In genomic region chr6:166341915-166342292, GRCh38 we compare ENCODE assay signal across 7 cellular contexts. TPM values are rescaled to one million over a fixed set of nuclear protein-coding genes. Genes with fewer than 3 reads are reported as not detected.
DNase-seq lines count a peak whose midpoint lies in the region; ATAC-seq, FAIRE-seq and TF ChIP-seq lines count a peak whose summit lies in the region.

No MANE protein-coding gene starts in this region.

- H3K4me2 ChIP-seq in GM23338 (peak overlapping the region; percentile 100), SK-N-SH (peak overlapping the region; percentile 85), endothelial cell of umbilical vein (ENCODE audit: insufficient read depth, low read length) (peak overlapping the region; percentile 96), neural cell (ENCODE audit: low read length) (peak overlapping the region; percentile 70)

- CTCF ChIA-PET in SK-N-SH (lab: Yijun Ruan, JAX), result interaction anchor here (0.5 to 1.8 kb wide), 5 partner anchors 11 to 348 kb away, joined by 3 to 6 read pairs (median 4); no protein-coding TSS in a partner anchor
- CTCF ChIA-PET in endothelial cell of umbilical vein (lab: Charles Lee), result interaction anchor here (0.6 to 2.2 kb wide), 3 partner anchors 19 to 536 kb away, joined by 3 to 16 read pairs (median 3); no protein-coding TSS in a partner anchor

- H3K9me2 ChIP-seq in GM23338 (ENCODE audit: insufficient read depth) (0 out of 2 replicates have a peak, but pooled peaks cover 3% of the 10 kb centered on the region), SK-N-SH (no peaks in the 10 kb centered on the region), neural cell (ENCODE audit: insufficient read depth, low read length) (no peaks in the 10 kb centered on the region)

- H3K9ac ChIP-seq in SK-N-SH (peak overlapping the region; percentile 90), endothelial cell of umbilical vein (replicated peaks; ENCODE audit: extremely low read depth, insufficient read depth, low read length) (peak overlapping the region; percentile 99), neural cell (ENCODE audit: low read length) (peak overlapping the region; percentile 87)

- H3K36me3 Mint-ChIP-seq in GM23338 (ENCODE audit: low read depth), result peaks cover 6% of the 10 kb centered on the region; the same call in 1 of the 3 replicates

- H4K20me1 ChIP-seq in GM23338 (replicated peaks; ENCODE audit: insufficient read depth) (peaks cover 39% of the 10 kb centered on the region), SK-N-SH (ENCODE audit: insufficient read depth) (peaks cover 37% of the 10 kb centered on the region), endothelial cell of umbilical vein (replicated peaks; ENCODE audit: control insufficient read depth, extremely low read depth, insufficient read depth, low read length) (no peaks in the 10 kb centered on the region), neural cell (ENCODE audit: insufficient read depth) (no peaks in the 10 kb centered on the region)

- TSS peak; percentile 69 for BruUV-seq in endothelial cell of umbilical vein (replicated peaks; lab: Mats Ljungman, UMichigan)

- H3K27me3 ChIP-seq in GM23338 (ENCODE audit: insufficient read depth) (no peaks in the 10 kb centered on the region), SK-N-SH (ENCODE audit: insufficient read depth) (no peaks in the 10 kb centered on the region), endothelial cell of umbilical vein (ENCODE audit: control insufficient read depth in 2 of 2, insufficient read depth in 2 of 2, low read length in 2 of 2) (peaks cover under 1 to 2% of the 10 kb centered on the region in 2 experiments), neural cell (ENCODE audit: insufficient read depth, low read depth, low read length) (no peaks in the 10 kb centered on the region)

- H3K4me3 Mint-ChIP-seq in GM23338, result peak overlapping the region; percentile 96

- H3K9me3 ChIP-seq in SK-N-SH, result no peaks in the 10 kb centered on the region
- no peaks in the 10 kb centered on the region for H3K9me3 ChIP-seq in endothelial cell of umbilical vein (replicated peaks; ENCODE audit: control insufficient read depth, insufficient read depth, low read length)
- H3K9me3 ChIP-seq in neural cell (ENCODE audit: low read length), result no peaks in the 10 kb centered on the region

- H3K27me3 Mint-ChIP-seq in GM23338 (ENCODE audit: insufficient read depth, low read depth, poor library complexity), result peaks cover 2% of the 10 kb centered on the region

- H3K79me2 ChIP-seq in GM23338 (replicated peaks; ENCODE audit: insufficient read depth) (peaks cover 62% of the 10 kb centered on the region), SK-N-SH (ENCODE audit: insufficient read depth) (peaks cover 59% of the 10 kb centered on the region), endothelial cell of umbilical vein (ENCODE audit: control insufficient read depth, insufficient read depth, low read length) (peaks cover 51% of the 10 kb centered on the region), neural cell (replicated peaks; ENCODE audit: insufficient read depth, low read length) (peaks cover 36% of the 10 kb centered on the region)

- H3K4me3 ChIP-seq in GM23338 (peak overlapping the region; percentile 100), SK-N-SH (ENCODE audit: low read depth in 2 of 2, low read length in 1 of 2) (peak overlapping the region; percentile 82 to 88), endothelial cell of umbilical vein (replicated peaks in 1 of 3; ENCODE audit: insufficient read depth in 1 of 3, low read depth in 1 of 3, low read length in 3 of 3) (peak overlapping the region; percentile 79 to 99 (median 93)), neural cell (ENCODE audit: low read length) (peak overlapping the region; percentile 80)

- TF ChIP-seq EP300 in SK-N-SH (IDR thresholded peaks at IDR 0.05; ENCODE audit: borderline replicate concordance in 1 of 2, low read depth in 1 of 2, low read length in 1 of 2) (no peak), neural cell (conservative IDR thresholded peaks at IDR 0.05; ENCODE audit: poor library complexity, severe bottlenecking) (no peak)

- no peak for TF ChIP-seq POLR2A in endothelial cell of umbilical vein (IDR thresholded peaks at IDR 0.05; ENCODE audit: low read depth, low read length)

- H3K4me1 Mint-ChIP-seq in GM23338, result peaks cover 18% of the 10 kb centered on the region

- H3K4me1 ChIP-seq in GM23338 (ENCODE audit: insufficient read depth), result peaks cover 21% of the 10 kb centered on the region
- peaks cover 4 to 19% of the 10 kb centered on the region in 2 experiments; a peak in 2 of 4 replicates for H3K4me1 ChIP-seq in SK-N-SH (ENCODE audit: control insufficient read depth in 1 of 2, insufficient read depth in 2 of 2, low read depth in 1 of 2, low read length in 1 of 2)
- peaks cover 13% of the 10 kb centered on the region for H3K4me1 ChIP-seq in endothelial cell of umbilical vein (ENCODE audit: control insufficient read depth, extremely low read depth, insufficient read depth, low read length)

- no peaks in the 10 kb centered on the region; the same call in 2 of the 3 replicates for H3K9me3 Mint-ChIP-seq in GM23338

- no peak for TF ChIP-seq CTCF in GM23338 (conservative IDR thresholded peaks at IDR 0.05; ENCODE audit: low read depth in 2 of 2)
- TF ChIP-seq CTCF in SK-N-SH (IDR thresholded peaks at IDR 0.05), result no peak
- no peak for TF ChIP-seq CTCF in endothelial cell of umbilical vein (IDR thresholded peaks at IDR 0.05; ENCODE audit: extremely low read depth in 1 of 2, insufficient read depth in 1 of 2, low read depth in 1 of 2, low read length in 2 of 2)
- TF ChIP-seq CTCF in neural cell (IDR thresholded peaks at IDR 0.05; ENCODE audit: poor library complexity, severe bottlenecking), result no peak

- FAIRE-seq in endothelial cell of umbilical vein (lab: Jason Lieb, UNC), result no peak

- H3K27ac ChIP-seq in GM23338 (ENCODE audit: low read depth), result peak overlapping the region; percentile 85
- H3K27ac ChIP-seq in SK-N-SH (ENCODE audit: low read depth in 2 of 2, low read length in 1 of 2), result peak overlapping the region; percentile 76 to 82; a peak in 3 of 4 replicates
- H3K27ac ChIP-seq in endothelial cell of umbilical vein (ENCODE audit: insufficient read depth, low read depth, low read length), result peak overlapping the region; percentile 95
- peak overlapping the region; percentile 69 for H3K27ac ChIP-seq in neural cell (ENCODE audit: low read length)

- H2AFZ ChIP-seq in GM23338, result peak overlapping the region; percentile 86; the same call in 1 of the 2 replicates
- peak overlapping the region; percentile 89 for H2AFZ ChIP-seq in SK-N-SH (ENCODE audit: low read depth)
- peak overlapping the region; percentile 99 for H2AFZ ChIP-seq in endothelial cell of umbilical vein (ENCODE audit: low read depth, low read length)
- peak overlapping the region; percentile 74 for H2AFZ ChIP-seq in neural cell (ENCODE audit: low read depth, low read length)

- ATAC-seq in GM23338 (peak; percentile 10; the same call in 2 of the 3 replicates), GM21737 (IDR thresholded peaks at IDR 0.05; ENCODE audit: unreplicated experiment) (no peak)

- dilution Hi-C loops in endothelial cell of umbilical vein (cut with MboI; ENCODE audit: extremely low pct_ligation_motif_present, low sequenced_read_pairs), result no loop called here

- 2% methylated on average over 11 of the region's 12 CpGs for WGBS in SK-N-SH (ENCODE audit: low lambda C conversion rate)

- H3K9me1 ChIP-seq in endothelial cell of umbilical vein (replicated peaks; ENCODE audit: control insufficient read depth, extremely low read depth, insufficient read depth, low read length), result no peaks in the 10 kb centered on the region

- H3K36me3 ChIP-seq in GM23338 (ENCODE audit: insufficient read depth) (no peaks in the 10 kb centered on the region), SK-N-SH (replicated peaks in 1 of 2; ENCODE audit: control insufficient read depth in 1 of 2, insufficient read depth in 2 of 2, low read length in 1 of 2) (peaks cover 0 to 9% of the 10 kb centered on the region in 2 experiments), endothelial cell of umbilical vein (ENCODE audit: control insufficient read depth in 2 of 2, extremely low read depth in 1 of 2, insufficient read depth in 2 of 2, low read length in 2 of 2) (no peaks in the 10 kb centered on the region), neural cell (ENCODE audit: insufficient read depth, low read length) (no peaks in the 10 kb centered on the region)

- intact Hi-C loops in endothelial cell of umbilical vein (cut with micrococcal nuclease), result loop anchor here (1.0 to 5.0 kb wide), 4 partner anchors 23 to 285 kb away; partner anchors contain the start of gene RPS6KA2

- DNase-seq in GM23338 (ENCODE audit: low spot score) (peak; percentile 33), SK-N-SH (no peak), endothelial cell of umbilical vein (ENCODE audit: low read depth, low spot score) (no peak), KG1 (lab: John Stamatoyannopoulos, UW) (no peak), DMS153 (lab: John Stamatoyannopoulos, UW) (no peak)

- H3F3A ChIP-seq in GM23338 (replicated peaks; ENCODE audit: low read depth), result no peaks in the 10 kb centered on the region
- H3F3A ChIP-seq in SK-N-SH (replicated peaks; ENCODE audit: insufficient read depth), result no peaks in the 10 kb centered on the region
- no peaks in the 10 kb centered on the region for H3F3A ChIP-seq in neural cell (ENCODE audit: insufficient read depth, low read length, poor library complexity, severe bottlenecking)

- POLR2A ChIA-PET in SK-N-SH (lab: Yijun Ruan, JAX), result interaction anchor here (0.6 kb wide), 1 partner anchor 11 kb away, joined by 3 read pairs; no protein-coding TSS in a partner anchor
- POLR2A ChIA-PET in endothelial cell of umbilical vein (lab: Charles Lee), result interaction anchor here (0.7 kb wide), 1 partner anchor 1946 kb away, joined by 3 read pairs; no protein-coding TSS in a partner anchor

- no peak for TF ChIP-seq RAD21 in SK-N-SH (IDR thresholded peaks at IDR 0.05; ENCODE audit: low read length)
- no peak for TF ChIP-seq RAD21 in neural cell (conservative IDR thresholded peaks at IDR 0.05)

- H3K27ac Mint-ChIP-seq in GM23338, result peak overlapping the region; percentile 95

RNA-seq across cellular contexts. Expression of gene SFT2D1, which starts 0.4 kb away (rescaled TPM):
- total RNA-seq in GM23338 (2014; rRNA removed; shearing (Covaris generic)), result 74.7 and 110 TPM in 2 replicates
- polyA plus RNA-seq in GM23338 (2016; fragmentation: Nextera tagmentation; extraction: Ambion mirVana) (120 and 135 TPM in 2 replicates), SK-N-SH (2012; rRNA removed) (93.4 and 131 TPM in 2 replicates), endothelial cell of umbilical vein (24.3 and 30.6 TPM in 2 replicates), neural cell (78.5 and 81.7 TPM in 2 replicates)
- polyA plus RNA-seq in SK-N-SH (2012; cell fraction: cytosol; rRNA removed), result 116 and 156 TPM in 2 replicates
- polyA plus RNA-seq in SK-N-SH (2012; cell fraction: nucleus; rRNA removed), result 30.4 and 67.7 TPM in 2 replicates
- 21.2 and 22.9 TPM in 2 replicates for total RNA-seq in endothelial cell of umbilical vein
- polyA plus RNA-seq in endothelial cell of umbilical vein (2011; cell fraction: cytosol; rRNA removed), result 17.3 and 17.6 TPM in 2 replicates
- polyA plus RNA-seq in endothelial cell of umbilical vein (2011; cell fraction: nucleus; rRNA removed), result 16.5 and 23.4 TPM in 2 replicates
- polyA plus RNA-seq in endothelial cell of umbilical vein (2012), result 18.6 and 26.7 TPM in 2 replicates
- polyA minus RNA-seq in endothelial cell of umbilical vein (11.8 and 12.2 TPM in 2 replicates), neural cell (19.7 and 26.8 TPM in 2 replicates)
- 8.2 TPM for polyA minus RNA-seq in endothelial cell of umbilical vein (2011; cell fraction: cytosol; rRNA and poly(A)+ RNA removed)
- 10.5 and 11.9 TPM in 2 replicates for polyA minus RNA-seq in endothelial cell of umbilical vein (2011; cell fraction: nucleus; rRNA and poly(A)+ RNA removed)

RNA-seq across cellular contexts. Expression of gene PRR18, which starts 33.7 kb away (rescaled TPM):
- 0.08 and 0.24 TPM in 2 replicates for total RNA-seq in GM23338 (2014; rRNA removed; shearing (Covaris generic))
- polyA plus RNA-seq in GM23338 (2016; fragmentation: Nextera tagmentation; extraction: Ambion mirVana) (0.40 TPM in 1 of 2 replicates, not detected in the other), SK-N-SH (2012; rRNA removed) (0.02 TPM in 1 of 2 replicates, not detected in the other), endothelial cell of umbilical vein (not detected in 2 replicates), neural cell (not detected in 2 replicates)
- 0.01 TPM in 1 of 2 replicates, not detected in the other for polyA plus RNA-seq in SK-N-SH (2012; cell fraction: cytosol; rRNA removed)
- polyA plus RNA-seq in SK-N-SH (2012; cell fraction: nucleus; rRNA removed), result 0.02 and 0.04 TPM in 2 replicates
- total RNA-seq in endothelial cell of umbilical vein, result not detected in 2 replicates
- not detected in 2 replicates for polyA plus RNA-seq in endothelial cell of umbilical vein (2011; cell fraction: cytosol; rRNA removed)
- polyA plus RNA-seq in endothelial cell of umbilical vein (2011; cell fraction: nucleus; rRNA removed), result not detected in 2 replicates
- not detected in 2 replicates for polyA plus RNA-seq in endothelial cell of umbilical vein (2012)
- polyA minus RNA-seq in endothelial cell of umbilical vein (not detected in 2 replicates), neural cell (0.35 TPM in 1 of 2 replicates, not detected in the other)
- polyA minus RNA-seq in endothelial cell of umbilical vein (2011; cell fraction: cytosol; rRNA and poly(A)+ RNA removed), result not detected
- polyA minus RNA-seq in endothelial cell of umbilical vein (2011; cell fraction: nucleus; rRNA and poly(A)+ RNA removed), result not detected in 2 replicates

RNA-seq across cellular contexts. Expression of gene MPC1, which starts 40.8 kb away (rescaled TPM):
- total RNA-seq in GM23338 (2014; rRNA removed; shearing (Covaris generic)), result 15.5 and 23.4 TPM in 2 replicates
- polyA plus RNA-seq in GM23338 (2016; fragmentation: Nextera tagmentation; extraction: Ambion mirVana), result 39.4 and 41.9 TPM in 2 replicates
- 13.6 and 13.7 TPM in 2 replicates for polyA plus RNA-seq in SK-N-SH (2012; rRNA removed)
- 16.0 and 18.7 TPM in 2 replicates for polyA plus RNA-seq in SK-N-SH (2012; cell fraction: cytosol; rRNA removed)
- 4.5 and 10.0 TPM in 2 replicates for polyA plus RNA-seq in SK-N-SH (2012; cell fraction: nucleus; rRNA removed)
- total RNA-seq in endothelial cell of umbilical vein, result 17.5 and 22.9 TPM in 2 replicates
- 11.2 and 15.5 TPM in 2 replicates for polyA plus RNA-seq in endothelial cell of umbilical vein
- 15.2 and 16.6 TPM in 2 replicates for polyA plus RNA-seq in endothelial cell of umbilical vein (2011; cell fraction: cytosol; rRNA removed)
- 8.3 and 10.2 TPM in 2 replicates for polyA plus RNA-seq in endothelial cell of umbilical vein (2011; cell fraction: nucleus; rRNA removed)
- 9.2 and 16.8 TPM in 2 replicates for polyA plus RNA-seq in endothelial cell of umbilical vein (2012)
- 5.5 and 10.1 TPM in 2 replicates for polyA minus RNA-seq in endothelial cell of umbilical vein
- 8.2 TPM for polyA minus RNA-seq in endothelial cell of umbilical vein (2011; cell fraction: cytosol; rRNA and poly(A)+ RNA removed)
- 0.48 and 2.3 TPM in 2 replicates for polyA minus RNA-seq in endothelial cell of umbilical vein (2011; cell fraction: nucleus; rRNA and poly(A)+ RNA removed)
- 88.8 and 112 TPM in 2 replicates for polyA plus RNA-seq in neural cell
- 40.6 and 49.7 TPM in 2 replicates for polyA minus RNA-seq in neural cell
